In genomic region chr2:207143131-207143473, GRCh38 we compare ENCODE assay signal across 8 cellular contexts. TPM values are rescaled to one million over a fixed set of nuclear protein-coding genes. Genes with fewer than 3 reads are reported as not detected.
DNase-seq lines count a peak whose midpoint lies in the region; ATAC-seq, FAIRE-seq and TF ChIP-seq lines count a peak whose summit lies in the region.

No MANE protein-coding gene starts in this region.

- DNase-seq in stimulated activated naive CD8-positive, alpha-beta T cell treated with anti-CD3 and anti-CD28 coated beads, Interleukin-15, Interleukin-2, amounts not matched to agents 100 U/mL and 50 U/mL, for 24 hours: no peak
- DNase-seq in astrocyte (ENCODE audit: low read depth) (no peak), aorta (no peak), NCI-H69 (lab: John Stamatoyannopoulos, UW) (no peak), NCI-H1092 (lab: John Stamatoyannopoulos, UW) (no peak)

- H3K4me2 ChIP-seq in astrocyte (ENCODE audit: low read length): peak overlapping the region; percentile 61

- WGBS in aorta, 2 donors: 3 to 5% methylated on average over 2 of the region's 2 CpGs

- no peaks in the 10 kb centered on the region for H3K27me3 Mint-ChIP-seq in stimulated activated naive CD8-positive, alpha-beta T cell treated with anti-CD3 and anti-CD28 coated beads, Interleukin-15, Interleukin-2, amounts not matched to agents 100 ng/mL and 50 ng/mL, for 24 hours
- no peaks in the 10 kb centered on the region for H3K27me3 Mint-ChIP-seq in astrocyte (ENCODE audit: low read depth, unreplicated experiment)

- no peaks in the 10 kb centered on the region for H3K27me3 ChIP-seq in astrocyte (ENCODE audit: insufficient read depth, low read length)
- no peaks in the 10 kb centered on the region for H3K27me3 ChIP-seq in mucosa of rectum (ENCODE audit: control insufficient read depth in 2 of 2, insufficient read depth in 2 of 2, low read length in 2 of 2)
- no peaks in the 10 kb centered on the region for H3K27me3 ChIP-seq in aorta (ENCODE audit: control insufficient read depth in 1 of 2, insufficient read depth in 2 of 2, low read length in 1 of 2)

- no peak overlapping the region for H2AFZ ChIP-seq in astrocyte (ENCODE audit: low read depth, low read length)

- H3K9me3 ChIP-seq in astrocyte (ENCODE audit: insufficient read depth, low read depth, low read length): no peaks in the 10 kb centered on the region
- H3K9me3 ChIP-seq in mucosa of rectum (ENCODE audit: control insufficient read depth in 2 of 2, low read length in 2 of 2): no peaks in the 10 kb centered on the region
- H3K9me3 ChIP-seq in aorta (ENCODE audit: control insufficient read depth, low read length): no peaks in the 10 kb centered on the region

- no peak for FAIRE-seq in astrocyte (lab: Jason Lieb, UNC)

- peaks cover 23% of the 10 kb centered on the region for H3K4me1 ChIP-seq in astrocyte (ENCODE audit: insufficient read depth, low read length)
- peaks cover 3 to 5% of the 10 kb centered on the region in 2 donors for H3K4me1 ChIP-seq in mucosa of rectum (ENCODE audit: control insufficient read depth in 2 of 2, insufficient read depth in 2 of 2, low read length in 2 of 2)
- peaks cover 8 to 35% of the 10 kb centered on the region in 2 donors for H3K4me1 ChIP-seq in aorta (ENCODE audit: control insufficient read depth in 1 of 2, insufficient read depth in 2 of 2, low read length in 2 of 2)

- H3K36me3 ChIP-seq in astrocyte (ENCODE audit: insufficient read depth, low read length): peaks cover 16% of the 10 kb centered on the region
- no peaks in the 10 kb centered on the region for H3K36me3 ChIP-seq in mucosa of rectum (ENCODE audit: control insufficient read depth in 2 of 2, insufficient read depth in 2 of 2, low read length in 2 of 2)
- peaks cover 0 to 1% of the 10 kb centered on the region in 2 donors for H3K36me3 ChIP-seq in aorta (ENCODE audit: control insufficient read depth in 1 of 2, insufficient read depth in 2 of 2, low read length in 1 of 2)

- no peak overlapping the region for H3K4me3 ChIP-seq in astrocyte (ENCODE audit: insufficient read depth, low read depth, low read length)
- H3K4me3 ChIP-seq in mucosa of rectum (ENCODE audit: low read length in 2 of 2): peak overlapping the region in 1 of 2 donors; percentile 8
- H3K4me3 ChIP-seq in aorta (ENCODE audit: low read length in 2 of 2): peak overlapping the region in 1 of 2 donors; percentile 39

- peak overlapping the region; percentile 75 for H3K4me3 Mint-ChIP-seq in stimulated activated naive CD8-positive, alpha-beta T cell treated with anti-CD3 and anti-CD28 coated beads, Interleukin-15, Interleukin-2, amounts not matched to agents 100 ng/mL and 50 ng/mL, for 24 hours
- H3K4me3 Mint-ChIP-seq in astrocyte (ENCODE audit: unreplicated experiment): peak overlapping the region; percentile 15

- H3K9ac ChIP-seq in astrocyte (ENCODE audit: low read length) (peak overlapping the region; percentile 29), mucosa of rectum (ENCODE audit: low read depth in 1 of 2, low read length in 2 of 2) (peak overlapping the region in 1 of 2 donors; percentile 35)

- intact Hi-C loops in aorta (cut with DNase I): no loop called here

- H3K27ac Mint-ChIP-seq in stimulated activated naive CD8-positive, alpha-beta T cell treated with anti-CD3 and anti-CD28 coated beads, Interleukin-15, Interleukin-2, amounts not matched to agents 100 ng/mL and 50 ng/mL, for 24 hours: peak overlapping the region; percentile 83
- H3K27ac Mint-ChIP-seq in astrocyte (ENCODE audit: unreplicated experiment): peak overlapping the region; percentile 21

- no peak for TF ChIP-seq CTCF in astrocyte (IDR thresholded peaks at IDR 0.05; ENCODE audit: insufficient read depth, low read depth, low read length)

- ATAC-seq in stimulated activated naive CD8-positive, alpha-beta T cell treated with anti-CD3 and anti-CD28 coated beads, Interleukin-15, Interleukin-2, amounts not matched to agents 100 U/mL and 50 U/mL, for 24 hours: no peak
- ATAC-seq in aorta (ENCODE audit: low FRiP score) (peak; percentile 6), GM21360 (IDR thresholded peaks at IDR 0.05; ENCODE audit: unreplicated experiment) (no peak)

- H3K4me1 Mint-ChIP-seq in stimulated activated naive CD8-positive, alpha-beta T cell treated with anti-CD3 and anti-CD28 coated beads, Interleukin-15, Interleukin-2, amounts not matched to agents 100 ng/mL and 50 ng/mL, for 24 hours (ENCODE audit: low read depth): peaks cover 77% of the 10 kb centered on the region
- H3K4me1 Mint-ChIP-seq in astrocyte (ENCODE audit: low read depth, unreplicated experiment): peaks cover 77% of the 10 kb centered on the region

- H3K79me2 ChIP-seq in astrocyte (ENCODE audit: insufficient read depth, low read length): peaks cover 100% of the 10 kb centered on the region

- H3K9me3 Mint-ChIP-seq in stimulated activated naive CD8-positive, alpha-beta T cell treated with anti-CD3 and anti-CD28 coated beads, Interleukin-15, Interleukin-2, amounts not matched to agents 100 ng/mL and 50 ng/mL, for 24 hours: no peaks in the 10 kb centered on the region
- H3K9me3 Mint-ChIP-seq in astrocyte (ENCODE audit: unreplicated experiment): no peaks in the 10 kb centered on the region

- H4K20me1 ChIP-seq in astrocyte (ENCODE audit: insufficient read depth, low read length): peaks cover 98% of the 10 kb centered on the region

- H3K27ac ChIP-seq in astrocyte (ENCODE audit: low read depth, low read length) (peak overlapping the region; percentile 40), mucosa of rectum (ENCODE audit: low read depth in 2 of 2, low read length in 2 of 2) (peak overlapping the region; percentile 73 to 79), aorta (ENCODE audit: low read depth in 1 of 2, low read length in 2 of 2) (peak overlapping the region; percentile 36 to 65)

- peaks cover 19% of the 10 kb centered on the region for H3K36me3 Mint-ChIP-seq in stimulated activated naive CD8-positive, alpha-beta T cell treated with anti-CD3 and anti-CD28 coated beads, Interleukin-15, Interleukin-2, amounts not matched to agents 100 ng/mL and 50 ng/mL, for 24 hours (ENCODE audit: low read depth)
- H3K36me3 Mint-ChIP-seq in astrocyte (ENCODE audit: low read depth, unreplicated experiment): peaks cover 17% of the 10 kb centered on the region

RNA-seq across cellular contexts. Expression of gene KLF7, which starts 22.6 kb away (rescaled TPM):
- total RNA-seq in astrocyte: 76.5 and 81.2 TPM in 2 replicates
- 10 to 100 TPM; 74.5 to 90.9 TPM for total RNA-seq in aorta
- 1 to 10 TPM; 5.8 to 6.3 TPM for polyA plus RNA-seq in aorta
